In the genomic region with DNA sequence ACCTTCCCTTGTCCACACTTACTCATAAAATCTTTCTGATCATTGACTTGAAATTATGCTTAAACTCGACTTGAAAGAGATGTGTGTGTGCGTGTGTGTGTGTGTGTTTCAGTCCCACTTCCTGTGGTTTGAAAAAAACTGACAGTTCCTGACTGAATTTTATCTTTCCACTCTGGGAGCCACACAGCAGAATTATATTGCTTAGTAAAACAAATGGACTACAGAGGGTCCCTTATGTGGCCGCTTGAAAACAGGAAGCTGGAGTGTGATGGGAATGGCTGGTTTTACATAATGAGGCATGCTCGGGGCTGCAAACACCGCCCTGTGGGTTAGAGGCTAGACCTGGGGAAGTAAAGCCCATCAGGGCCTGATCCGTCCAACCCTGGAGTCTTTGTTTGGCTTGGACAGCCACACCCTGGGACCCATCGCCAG, we compare ENCODE assay signal across 31 cellular contexts. TPM values are rescaled to one million over a fixed set of nuclear protein-coding genes. Genes with fewer than 3 reads are reported as not detected.
DNase-seq lines count a peak whose midpoint lies in the region; ATAC-seq and TF ChIP-seq lines count a peak whose summit lies in the region.
"Had no signal": no experiment of that assay in that cellular context is flagged by ENCODE, and none has a peak within 500 bp of the region (broad histone marks: within the 10 kb centered on the region; RNA-seq: fewer than 3 reads in every experiment).

No MANE protein-coding gene starts in this region.

- peaks cover 4% of the 10 kb centered on the region for H3K36me3 Mint-ChIP-seq in nephron (ENCODE audit: low read depth)
- H3K36me3 Mint-ChIP-seq: CD4-positive, CD25-positive, alpha-beta regulatory T cell; memory B cell; neural progenitor cell had no signal

- H3K9me3 ChIP-seq in DND-41 (ENCODE audit: insufficient read depth, low read length, severe bottlenecking): peaks cover 8% of the 10 kb centered on the region
- H3K9me3 ChIP-seq: heart left ventricle, thoracic aorta had no signal

- no peak overlapping the region for H3K27ac ChIP-seq in DND-41 (ENCODE audit: low read length)
- H3K27ac ChIP-seq: epithelial cell of prostate, neural progenitor cell, thoracic aorta, VCaP had no signal

- H3K4me1 Mint-ChIP-seq in nephron: peaks cover 25% of the 10 kb centered on the region
- H3K4me1 Mint-ChIP-seq: CD4-positive, CD25-positive, alpha-beta regulatory T cell; memory B cell had no signal

- peaks cover 4% of the 10 kb centered on the region for H3K27me3 Mint-ChIP-seq in nephron (ENCODE audit: low read depth)
- H3K27me3 Mint-ChIP-seq: progenitor cell of endocrine pancreas had no signal

- H3K79me2 ChIP-seq in DND-41 (ENCODE audit: insufficient read depth, low read length): no peaks in the 10 kb centered on the region

- H3K27ac Mint-ChIP-seq in nephron: peak overlapping the region in 2 of 3 experiments; percentile 67 to 81
- H3K27ac Mint-ChIP-seq: activated CD4-positive, alpha-beta T cell treated with anti-CD3 and anti-CD28 coated beads, Interleukin-2, amount 10 ng/mL, durations not matched to agents 24 days and 14 days; activated naive CD8-positive, alpha-beta T cell treated with anti-CD3 and anti-CD28 coated beads, Interleukin-2, amount 50 U/mL, for 24 hours; CD4-positive, CD25-positive, alpha-beta regulatory T cell; memory B cell; progenitor cell of endocrine pancreas; stimulated activated naive CD8-positive, alpha-beta T cell treated with anti-CD3 and anti-CD28 coated beads, Interleukin-15, Interleukin-2, amounts not matched to agents 100 ng/mL and 50 ng/mL, for 24 hours; T-helper 2 cell treated with Interferon-gamma antibody and Interleukin-4, amounts not matched to agents 5 μg/mL and 100 μg/mL, for 36 hours had no signal

- ATAC-seq in DND-41 (ENCODE audit: insufficient read depth, low read depth) (no peak), GM19463 (IDR thresholded peaks at IDR 0.05; ENCODE audit: unreplicated experiment) (no peak)
- ATAC-seq: activated naive CD8-positive, alpha-beta T cell treated with anti-CD3 and anti-CD28 coated beads, Interleukin-2, amount 50 U/mL, for 24 hours; Right ventricle myocardium inferior had no signal

- no peaks in the 10 kb centered on the region for H3K36me3 ChIP-seq in DND-41 (ENCODE audit: insufficient read depth, low read length)
- H3K36me3 ChIP-seq: HAP-1, heart left ventricle, neural progenitor cell, thoracic aorta had no signal

- peaks cover 22% of the 10 kb centered on the region for H3K9me3 Mint-ChIP-seq in nephron

- H3K9ac ChIP-seq in DND-41 (ENCODE audit: low read depth, low read length): no peak overlapping the region
- H3K9ac ChIP-seq: neural progenitor cell had no signal

- no peak overlapping the region for H3K4me2 ChIP-seq in DND-41 (ENCODE audit: insufficient read depth, low read length)
- H3K4me2 ChIP-seq: neural progenitor cell had no signal

- no peak overlapping the region for H2AFZ ChIP-seq in DND-41 (ENCODE audit: low read depth, low read length)
- H2AFZ ChIP-seq: neural progenitor cell had no signal

- H4K20me1 ChIP-seq in DND-41 (ENCODE audit: insufficient read depth, low read length): no peaks in the 10 kb centered on the region

- peak; percentile 38 for DNase-seq in DND-41
- peak; percentile 38 for DNase-seq in Jurkat, Clone E6-1 (ENCODE audit: low read depth, low spot score)
- peak; percentile 5 to 25 for DNase-seq in cardiac fibroblast (ENCODE audit: low read depth in 2 of 2)
- no peak for DNase-seq in hippocampal formation (lab: John Stamatoyannopoulos, UW)
- no peak for DNase-seq in stimulated activated CD4-positive, alpha-beta T cell treated with anti-CD3 and anti-CD28 coated beads, Interleukin-12 subunit alpha, Interleukin-12 subunit beta, amount 100 ng/mL, for 4 hours
- no peak for DNase-seq in NCI-H146 treated with DMSO at 0.1 percent for 48 hours (lab: John Stamatoyannopoulos, UW; ENCODE audit: unreplicated experiment)
- DNase-seq: activated CD4-positive, alpha-beta T cell treated with anti-CD3 and anti-CD28 coated beads, Interleukin-2, amount 10 ng/mL, durations not matched to agents 24 days and 14 days; activated gamma-delta T cell; activated naive CD8-positive, alpha-beta T cell treated with anti-CD3 and anti-CD28 coated beads, Interleukin-2, amount 50 U/mL, for 24 hours; activated T-cell treated with anti-CD3 and anti-CD28 coated beads, Interleukin-2, amount 50 U/mL, for 1 hour; CD4-positive, CD25-positive, alpha-beta regulatory T cell; cerebellar nuclear complex; DMS 273 treated with DMSO at 0.1 percent for 48 hours; left cardiac atrium; NCI-H1048; NCI-H187 treated with DMSO at 0.1 percent for 48 hours; NCI-H2171 treated with DMSO at 0.1 percent for 48 hours; NCI-H524 had no signal

- no peak overlapping the region for H3K4me3 ChIP-seq in DND-41 (ENCODE audit: low read depth in 1 of 2, low read length in 2 of 2)
- H3K4me3 ChIP-seq in Jurkat, Clone E6-1 (ENCODE audit: low read length): no peak overlapping the region
- no peak overlapping the region for H3K4me3 ChIP-seq in cardiac fibroblast (replicated peaks in 1 of 2; ENCODE audit: low read depth in 2 of 2, low read length in 2 of 2)
- H3K4me3 ChIP-seq: HAP-1, heart left ventricle, neural progenitor cell, thoracic aorta had no signal

- H3K4me3 Mint-ChIP-seq in nephron: no peak overlapping the region
- H3K4me3 Mint-ChIP-seq: activated CD4-positive, alpha-beta T cell treated with anti-CD3 and anti-CD28 coated beads, Interleukin-2, amount 10 ng/mL, durations not matched to agents 24 days and 14 days; activated naive CD8-positive, alpha-beta T cell treated with anti-CD3 and anti-CD28 coated beads, Interleukin-2, amount 50 U/mL, for 24 hours; CD4-positive, CD25-positive, alpha-beta regulatory T cell; memory B cell; stimulated activated naive CD8-positive, alpha-beta T cell treated with anti-CD3 and anti-CD28 coated beads, Interleukin-15, Interleukin-2, amounts not matched to agents 100 ng/mL and 50 ng/mL, for 24 hours; T-helper 2 cell treated with Interferon-gamma antibody and Interleukin-4, amounts not matched to agents 5 μg/mL and 100 μg/mL, for 36 hours had no signal

- TF ChIP-seq CTCF in DND-41 (IDR thresholded peaks at IDR 0.05; ENCODE audit: borderline replicate concordance, extremely low read depth, low read length, poor library complexity, severe bottlenecking): no peak
- TF ChIP-seq CTCF in cardiac fibroblast (IDR thresholded peaks at IDR 0.05; ENCODE audit: low read depth, low read length): no peak
- TF ChIP-seq CTCF in nephron (IDR thresholded peaks at IDR 0.05; ENCODE audit: unreplicated experiment in 3 of 3): no peak

- peaks cover 2% of the 10 kb centered on the region for H3K27me3 ChIP-seq in DND-41 (ENCODE audit: insufficient read depth, low read length, poor library complexity)
- H3K27me3 ChIP-seq: heart left ventricle, neural progenitor cell had no signal

- peaks cover 9% of the 10 kb centered on the region for H3K4me1 ChIP-seq in DND-41 (ENCODE audit: insufficient read depth, low read length)

RNA-seq across cellular contexts. Expression of a gene that starts 54.8 kb away (rescaled TPM):
- not detected for polyA plus RNA-seq in Jurkat, Clone E6-1 (2012; ENCODE audit: insufficient read depth, insufficient read length)
- polyA plus RNA-seq: CD4-positive, CD25-positive, alpha-beta regulatory T cell; heart left ventricle had no signal

Comparison
In these comparisons a context has a peak if more than half of its experiments do, and no peak if none do; other contexts are left out.
1. DNase-seq: peak in DND-41 (single experiment), Jurkat, Clone E6-1 (single experiment) and cardiac fibroblast (2 of 2); none in hippocampal formation (0 of 2), stimulated activated CD4-positive, alpha-beta T cell treated with anti-CD3 and anti-CD28 coated beads, Interleukin-12 subunit alpha, Interleukin-12 subunit beta, amount 100 ng/mL, for 4 hours (single experiment) and NCI-H146 treated with DMSO at 0.1 percent for 48 hours (single experiment).